In the genomic region with DNA sequence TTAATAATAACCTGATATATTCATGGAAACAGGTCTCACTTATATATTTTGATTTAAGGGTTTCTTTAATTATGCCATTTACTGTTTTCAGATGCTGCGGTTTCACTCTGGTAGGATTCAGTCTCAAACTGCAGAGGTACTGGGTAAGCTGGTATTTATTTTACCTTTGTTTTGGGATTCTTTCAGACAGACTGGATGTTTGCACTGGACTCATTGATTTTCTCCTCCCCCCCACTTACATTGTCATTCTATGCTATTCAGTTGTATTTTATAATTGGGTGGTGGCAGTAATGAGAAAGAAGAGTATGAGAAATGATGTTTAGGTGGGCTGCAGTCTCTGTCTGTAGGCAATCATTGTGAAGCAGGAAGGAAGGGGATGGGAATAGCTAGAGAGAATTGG, we compare ENCODE assay signal across 17 cellular contexts.
"Had no signal": no experiment of that assay in that cellular context is flagged by ENCODE, and none has a peak within 500 bp of the region (broad histone marks: within the 10 kb centered on the region; RNA-seq: fewer than 3 reads in every experiment).

No MANE protein-coding gene starts in this region.

- H3K27me3 ChIP-seq: colonic mucosa, tibial nerve, vagina had no signal

- H3K4me3 ChIP-seq: colonic mucosa, lung, tibial nerve, vagina had no signal

- H3K36me3 ChIP-seq: colonic mucosa, tibial nerve, vagina, WERI-Rb-1 had no signal

- H3K36me3 Mint-ChIP-seq: activated CD4-positive, alpha-beta memory T cell treated with anti-CD3 and anti-CD28 coated beads for 36 hours; activated naive CD8-positive, alpha-beta T cell; brain; stimulated activated naive B cell treated with anti-CD40 and anti-IgM and Interleukin-4, amounts not matched to agents 10 μg/mL and 1 μg/mL and 100 μg/mL, for 72 hours; T-cell had no signal

- DNase-seq: activated CD4-positive, alpha-beta memory T cell treated with anti-CD3 and anti-CD28 coated beads for 36 hours; activated CD8-positive, alpha-beta memory T cell treated with anti-CD3 and anti-CD28 coated beads, Interleukin-2, amount 50 U/mL, for 48 hours; activated gamma-delta T cell treated with Interleukin-2 at 50 U/mL for 16 hours; central memory CD4-positive, alpha-beta T cell; colonic mucosa; foreskin fibroblast; midbrain; stimulated activated naive B cell treated with anti-CD40 and anti-IgM and Interleukin-4, amounts not matched to agents 10 μg/mL and 1 μg/mL and 100 μg/mL, for 72 hours; T-cell; WERI-Rb-1 had no signal

- H3K27me3 Mint-ChIP-seq: activated CD4-positive, alpha-beta memory T cell treated with anti-CD3 and anti-CD28 coated beads for 36 hours; stimulated activated naive B cell treated with anti-CD40 and anti-IgM and Interleukin-4, amounts not matched to agents 10 μg/mL and 1 μg/mL and 100 μg/mL, for 72 hours had no signal

- H3K9me3 Mint-ChIP-seq: activated CD4-positive, alpha-beta memory T cell treated with anti-CD3 and anti-CD28 coated beads for 36 hours; activated T-cell treated with anti-CD3 and anti-CD28 coated beads, Interleukin-2, amount 50 U/mL, for 72 hours; stimulated activated naive B cell treated with anti-CD40 and anti-IgM and Interleukin-4, amounts not matched to agents 10 μg/mL and 1 μg/mL and 100 μg/mL, for 72 hours had no signal

- H3K4me3 Mint-ChIP-seq: activated CD4-positive, alpha-beta memory T cell treated with anti-CD3 and anti-CD28 coated beads for 36 hours; activated naive CD8-positive, alpha-beta T cell; activated T-cell treated with anti-CD3 and anti-CD28 coated beads, Interleukin-2, amount 50 U/mL, for 72 hours; brain; stimulated activated naive B cell treated with anti-CD40 and anti-IgM and Interleukin-4, amounts not matched to agents 10 μg/mL and 1 μg/mL and 100 μg/mL, for 72 hours; T-cell had no signal

- H3K27ac ChIP-seq: colonic mucosa, tibial nerve, vagina, WERI-Rb-1 had no signal

- H3K27ac Mint-ChIP-seq: activated CD4-positive, alpha-beta memory T cell treated with anti-CD3 and anti-CD28 coated beads for 36 hours; activated naive CD8-positive, alpha-beta T cell; activated T-cell treated with anti-CD3 and anti-CD28 coated beads, Interleukin-2, amount 50 U/mL, for 72 hours; immature natural killer cell; stimulated activated naive B cell treated with anti-CD40 and anti-IgM and Interleukin-4, amounts not matched to agents 10 μg/mL and 1 μg/mL and 100 μg/mL, for 72 hours; T-cell had no signal

- H3K4me1 ChIP-seq: colonic mucosa, vagina had no signal

- H3K9me3 ChIP-seq: colonic mucosa, tibial nerve, vagina had no signal
